ENCODE assay signal across 8 cellular contexts in genomic region chr14:69580009-69580577, GRCh38. TPM values are rescaled to one million over a fixed set of nuclear protein-coding genes. Genes with fewer than 3 reads are reported as not detected.
DNase-seq lines count a peak whose midpoint lies in the region; ATAC-seq and TF ChIP-seq lines count a peak whose summit lies in the region.

No MANE protein-coding gene starts in this region.

- DNase-seq in EH (ENCODE audit: low read depth) (peak; percentile 58), Kasumi-1 (lab: John Stamatoyannopoulos, UW) (peak; percentile 52 to 77), SIG-M5 treated with dmso at 0.1 percent for 504 hours (lab: John Stamatoyannopoulos, UW; ENCODE audit: unreplicated experiment) (peak; percentile 83), foreskin fibroblast (peak; percentile 70 to 78), skeletal muscle cell (ENCODE audit: low read depth) (peak; percentile 79), NCI-H1048 (lab: John Stamatoyannopoulos, UW) (no peak), immature natural killer cell (no peak)

- ATAC-seq in GM18861 (IDR thresholded peaks at IDR 0.05; ENCODE audit: unreplicated experiment): no peak

- H3K4me1 Mint-ChIP-seq in immature natural killer cell: no peaks in the 10 kb centered on the region

- peak; percentile 62 for TF ChIP-seq CTCF in foreskin fibroblast (IDR thresholded peaks at IDR 0.05; ENCODE audit: low read depth, low read length)

- H3K4me3 Mint-ChIP-seq in immature natural killer cell: no peak overlapping the region

- no peak overlapping the region for H3K27ac Mint-ChIP-seq in immature natural killer cell

- H3K27me3 Mint-ChIP-seq in immature natural killer cell (ENCODE audit: low read depth in 3 of 3): peaks cover 4 to 15% (median 7%) of the 10 kb centered on the region in 3 donors

- H3K9me3 Mint-ChIP-seq in immature natural killer cell: no peaks in the 10 kb centered on the region

- no peaks in the 10 kb centered on the region for H3K36me3 Mint-ChIP-seq in immature natural killer cell

- H3K4me3 ChIP-seq in foreskin fibroblast (ENCODE audit: low read depth in 1 of 2, low read length in 2 of 2): no peak overlapping the region
- H3K4me3 ChIP-seq in skeletal muscle cell (ENCODE audit: low read depth, low read length): no peak overlapping the region

RNA-seq across cellular contexts. Expression of gene CCDC177, which starts 5.4 kb away (rescaled TPM):
- not detected for polyA plus RNA-seq in immature natural killer cell

RNA-seq across cellular contexts. Expression of gene SUSD6, which starts 31.3 kb away (rescaled TPM):
- polyA plus RNA-seq in immature natural killer cell: 10 to 100 TPM; 13.0 to 24.1 (median 15.5) TPM

Comparison
In these comparisons a context has a peak if more than half of its experiments do, and no peak if none do; other contexts are left out.
1. DNase-seq: peak in EH (single experiment), Kasumi-1 (2 of 2), SIG-M5 treated with dmso at 0.1 percent for 504 hours (single experiment), foreskin fibroblast (2 of 2) and skeletal muscle cell (single experiment); none in NCI-H1048 (single experiment) and immature natural killer cell (0 of 3).